Comparison of ENCODE assay signal across 12 cellular contexts in the genomic region with DNA sequence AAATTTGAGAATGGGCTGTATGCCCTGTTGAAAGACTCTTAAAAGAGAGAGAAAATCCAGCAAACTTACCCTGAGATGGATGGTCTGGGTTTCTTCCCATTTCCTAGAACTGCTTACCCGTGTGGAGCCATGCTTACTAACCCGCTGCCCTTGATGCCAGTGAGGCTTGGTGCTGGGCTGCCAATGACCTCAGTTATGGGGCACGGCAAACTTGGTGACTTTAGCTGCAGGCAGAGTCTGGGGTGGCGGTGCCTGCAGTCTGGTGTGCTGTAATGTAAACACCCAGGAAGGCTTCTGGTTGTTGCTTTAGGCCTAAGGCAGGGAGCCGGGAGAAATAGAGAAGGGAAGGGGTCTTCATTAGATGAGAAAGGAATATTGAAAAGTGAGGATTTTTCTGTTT.
"Had no signal": no experiment of that assay in that cellular context is flagged by ENCODE, and none has a peak within 500 bp of the region (broad histone marks: within the 10 kb centered on the region; RNA-seq: fewer than 3 reads in every experiment).

No MANE protein-coding gene starts in this region.

- H3K4me3 ChIP-seq: heart right ventricle, right atrium auricular region, skin epidermis, tibial nerve had no signal

- H3K27ac Mint-ChIP-seq: activated CD8-positive, alpha-beta T cell treated with anti-CD3 and anti-CD28 coated beads, Interleukin-2, amount 10 ng/mL, durations not matched to agents 7 days and 5 days; activated T-helper 1 cell treated with anti-CD3 and anti-CD28 coated beads, Interleukin-12 subunit alpha, Interleukin-12 subunit beta, Interleukin-2, Interleukin-4 antibody, amounts not matched to agents 30 ng/mL and 10 ng/mL and 1 ng/mL, durations not matched to agents 14 hours and 24 hours and 36 hours had no signal

- H3K9me3 ChIP-seq: heart right ventricle, right atrium auricular region, tibial nerve had no signal

- H3K36me3 ChIP-seq: heart right ventricle, right atrium auricular region, tibial nerve had no signal

- H3K4me3 Mint-ChIP-seq: activated CD8-positive, alpha-beta T cell treated with anti-CD3 and anti-CD28 coated beads, Interleukin-2, amount 10 ng/mL, durations not matched to agents 7 days and 5 days; activated T-helper 1 cell treated with anti-CD3 and anti-CD28 coated beads, Interleukin-12 subunit alpha, Interleukin-12 subunit beta, Interleukin-2, Interleukin-4 antibody, amounts not matched to agents 30 ng/mL and 10 ng/mL and 1 ng/mL, durations not matched to agents 14 hours and 24 hours and 36 hours had no signal

- ATAC-seq: activated CD8-positive, alpha-beta T cell treated with anti-CD3 and anti-CD28 coated beads, Interleukin-2, amount 10 ng/mL, durations not matched to agents 7 days and 5 days; heart right ventricle had no signal

- H3K27me3 ChIP-seq: heart right ventricle, right atrium auricular region, tibial nerve had no signal

- H3K27ac ChIP-seq: skin epidermis, tibial nerve had no signal

- DNase-seq: activated CD4-positive, alpha-beta T cell treated with anti-CD3 and anti-CD28 coated beads for 1 hour; activated CD8-positive, alpha-beta memory T cell treated with anti-CD3 and anti-CD28 coated beads, Interleukin-2, amount 50 U/mL, for 48 hours; activated CD8-positive, alpha-beta T cell treated with anti-CD3 and anti-CD28 coated beads, Interleukin-2, amount 10 ng/mL, durations not matched to agents 7 days and 5 days; activated naive CD4-positive, alpha-beta T cell; heart right ventricle; islet precursor cell; midbrain; stimulated activated CD4-positive, alpha-beta T cell treated with anti-CD3 and anti-CD28 coated beads, Interleukin-4, amount 100 ng/mL, for 4 hours had no signal

- H3K9me3 Mint-ChIP-seq: activated T-helper 1 cell treated with anti-CD3 and anti-CD28 coated beads, Interleukin-12 subunit alpha, Interleukin-12 subunit beta, Interleukin-2, Interleukin-4 antibody, amounts not matched to agents 30 ng/mL and 10 ng/mL and 1 ng/mL, durations not matched to agents 14 hours and 24 hours and 36 hours had no signal
